Comparison of ENCODE assay signal across 16 cellular contexts in the genomic region with DNA sequence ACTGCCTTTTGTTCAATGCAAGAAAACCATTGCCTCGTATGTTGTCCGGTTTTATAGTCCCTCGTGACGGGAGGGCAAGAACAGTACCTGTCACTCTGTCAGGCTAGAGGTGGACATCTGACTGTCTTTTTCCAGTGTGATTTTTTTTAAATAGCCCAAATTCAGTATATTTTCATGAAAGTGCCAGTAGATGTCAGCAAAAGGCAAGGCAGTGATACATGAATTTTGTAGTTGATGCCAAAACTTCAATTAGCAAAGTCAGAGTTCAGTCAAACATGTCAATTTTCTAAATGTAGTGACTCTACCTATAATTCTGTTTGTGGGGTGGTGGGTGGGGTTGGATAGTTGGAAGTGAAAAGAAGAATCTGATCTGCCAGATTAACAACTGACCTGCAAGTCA.
DNase-seq lines count a peak whose midpoint lies in the region; ATAC-seq and TF ChIP-seq lines count a peak whose summit lies in the region.
"Had no signal": no experiment of that assay in that cellular context is flagged by ENCODE, and none has a peak within 500 bp of the region (broad histone marks: within the 10 kb centered on the region; RNA-seq: fewer than 3 reads in every experiment).

No MANE protein-coding gene starts in this region.

- H3K9me3 ChIP-seq in Caco-2: no peaks in the 10 kb centered on the region
- H3K9me3 ChIP-seq: neutrophil, vagina had no signal

- no peaks in the 10 kb centered on the region for H3K4me1 Mint-ChIP-seq in Caco-2 (ENCODE audit: low read depth, unreplicated experiment)
- H3K4me1 Mint-ChIP-seq: stimulated activated naive CD8-positive, alpha-beta T cell treated with anti-CD3 and anti-CD28 coated beads, Interleukin-15, amount 100 ng/mL, for 72 hours had no signal

- TF ChIP-seq CTCF in astrocyte of the spinal cord (IDR thresholded peaks at IDR 0.05; ENCODE audit: low read depth, low read length) (peak; percentile 15), Caco-2 (IDR thresholded peaks at IDR 0.05; ENCODE audit: insufficient read depth in 1 of 2, low read depth in 1 of 2, low read length in 1 of 2, severe bottlenecking in 1 of 2, unreplicated experiment in 1 of 2) (no peak)

- H3K36me3 ChIP-seq in Caco-2 (ENCODE audit: control insufficient read depth, insufficient read depth, low read length): no peaks in the 10 kb centered on the region
- H3K36me3 ChIP-seq: cardiac muscle cell, neutrophil, vagina had no signal

- POLR2A ChIA-PET in Caco-2 (lab: Charles Lee): no interaction called here

- H3K4me1 ChIP-seq in Caco-2: no peaks in the 10 kb centered on the region
- H3K4me1 ChIP-seq: vagina had no signal

- DNase-seq in NCI-H2171 treated with DMSO at 0.1 percent for 48 hours (lab: John Stamatoyannopoulos, UW) (peak; percentile 16), NCI-H2171 (lab: John Stamatoyannopoulos, UW) (no peak), NCI-H2227 treated with DMSO at 0.1 percent for 48 hours (lab: John Stamatoyannopoulos, UW) (peak; percentile 61), astrocyte of the spinal cord (ENCODE audit: low read depth, low spot score) (no peak), pons (ENCODE audit: low spot score) (peak; percentile 23), NCI-H146 treated with DMSO at 0.1 percent for 48 hours (lab: John Stamatoyannopoulos, UW; ENCODE audit: unreplicated experiment) (no peak), Caco-2 (no peak)
- DNase-seq: activated naive CD4-positive, alpha-beta T cell treated with anti-CD3 and anti-CD28 coated beads, Interleukin-2, amount 50 U/mL, for 16 hours; NCI-H2081 treated with DMSO at 0.1 percent for 48 hours; stimulated activated naive CD8-positive, alpha-beta T cell treated with anti-CD3 and anti-CD28 coated beads, Interleukin-15, amount 100 ng/mL, for 72 hours had no signal

- H3K27me3 ChIP-seq in Caco-2 (replicated peaks; ENCODE audit: control insufficient read depth, insufficient read depth, low read length): no peaks in the 10 kb centered on the region
- H3K27me3 ChIP-seq: cardiac muscle cell, neutrophil, vagina had no signal

- BruUV-seq in Caco-2 (replicated peaks; lab: Mats Ljungman, UMichigan): no TSS peak

- no peak overlapping the region for H3K27ac Mint-ChIP-seq in Caco-2 (ENCODE audit: unreplicated experiment)

- H3K27me3 Mint-ChIP-seq in Caco-2 (ENCODE audit: insufficient read depth, unreplicated experiment): no peaks in the 10 kb centered on the region
- H3K27me3 Mint-ChIP-seq: stimulated activated naive CD8-positive, alpha-beta T cell treated with anti-CD3 and anti-CD28 coated beads, Interleukin-15, amount 100 ng/mL, for 72 hours had no signal

- in situ Hi-C loops in astrocyte of the spinal cord (cut with HindIII; ENCODE audit: low sequenced_read_pairs): no loop called here

- no peak overlapping the region for H3K4me3 Mint-ChIP-seq in Caco-2 (ENCODE audit: unreplicated experiment)
- H3K4me3 Mint-ChIP-seq: stimulated activated naive CD8-positive, alpha-beta T cell treated with anti-CD3 and anti-CD28 coated beads, Interleukin-15, amount 100 ng/mL, for 72 hours had no signal

- intact Hi-C loops in Caco-2 (cut with micrococcal nuclease; ENCODE audit: unreplicated experiment): no loop called here

- no peaks in the 10 kb centered on the region for H3K9me3 Mint-ChIP-seq in Caco-2 (ENCODE audit: unreplicated experiment)

- no peak overlapping the region for H3K4me3 ChIP-seq in astrocyte of the spinal cord (ENCODE audit: low read depth, low read length)
- no peak overlapping the region for H3K4me3 ChIP-seq in Caco-2 (ENCODE audit: low read depth, low read length)
- H3K4me3 ChIP-seq: cardiac muscle cell, skin epidermis, vagina had no signal

- H3K36me3 Mint-ChIP-seq in Caco-2 (ENCODE audit: insufficient read depth, unreplicated experiment): no peaks in the 10 kb centered on the region

- CTCF ChIA-PET in Caco-2 (lab: Charles Lee): no interaction called here

- no peak for ATAC-seq in HG02840 (IDR thresholded peaks at IDR 0.05; ENCODE audit: low FRiP score, unreplicated experiment)
- ATAC-seq: activated CD4-positive, CD25-positive, alpha-beta regulatory T cell treated with anti-CD3 and anti-CD28 coated beads, Interleukin-2, amount 50 U/mL, for 24 hours; stimulated activated naive CD8-positive, alpha-beta T cell treated with anti-CD3 and anti-CD28 coated beads, Interleukin-15, amount 100 ng/mL, for 72 hours had no signal

Comparison
In these comparisons a context has a peak if more than half of its experiments do, and no peak if none do; other contexts are left out.
1. DNase-seq: peak in NCI-H2171 treated with DMSO at 0.1 percent for 48 hours (single experiment), NCI-H2227 treated with DMSO at 0.1 percent for 48 hours (single experiment) and pons (single experiment); none in NCI-H2171 (single experiment), astrocyte of the spinal cord (single experiment), NCI-H146 treated with DMSO at 0.1 percent for 48 hours (single experiment) and Caco-2 (0 of 2).